16 cellular contexts compared by ENCODE assay signal in genomic region chr12:76064904-76065303, GRCh38.
"Had no signal": no experiment of that assay in that cellular context is flagged by ENCODE, and none has a peak within 500 bp of the region (broad histone marks: within the 10 kb centered on the region; RNA-seq: fewer than 3 reads in every experiment).

No MANE protein-coding gene starts in this region.

- ATAC-seq: activated CD8-positive, alpha-beta memory T cell treated with anti-CD3 and anti-CD28 coated beads, Interleukin-2, amount 10 ng/mL, durations not matched to agents 7 days and 5 days; activated naive CD4-positive, alpha-beta T cell treated with anti-CD3 and anti-CD28 coated beads, Interleukin-2, amount 50 U/mL, for 72 hours; naive thymus-derived CD8-positive, alpha-beta T cell had no signal

- H3K27ac ChIP-seq: esophagus muscularis mucosa, parathyroid adenoma, transverse colon, vagina had no signal

- H3K4me1 ChIP-seq: transverse colon had no signal

- DNase-seq: activated B cell treated with CpG ODN at 0.5 μM for 24 hours; activated CD4-positive, alpha-beta T cell treated with anti-CD3 and anti-CD28 coated beads, Interleukin-2, amount 10 ng/mL, durations not matched to agents 7 days and 5 days; activated CD8-positive, alpha-beta memory T cell treated with anti-CD3 and anti-CD28 coated beads, Interleukin-2, amount 10 ng/mL, durations not matched to agents 7 days and 5 days; activated effector memory CD4-positive, alpha-beta T cell treated with Interleukin-2 at 50 U/mL for 16 hours; activated T-cell treated with anti-CD3 and anti-CD28 coated beads, Interleukin-2, amount 50 U/mL, for 1 hour; amniotic stem cell; foreskin fibroblast; glutamatergic neuron; mesenchymal stem cell; naive thymus-derived CD8-positive, alpha-beta T cell; stimulated activated naive CD4-positive, alpha-beta T cell; transverse colon had no signal

- H3K27ac Mint-ChIP-seq: activated B cell treated with CpG ODN at 0.5 μM for 24 hours; activated CD4-positive, alpha-beta T cell treated with anti-CD3 and anti-CD28 coated beads, Interleukin-2, amount 10 ng/mL, durations not matched to agents 7 days and 5 days; activated CD8-positive, alpha-beta memory T cell treated with anti-CD3 and anti-CD28 coated beads, Interleukin-2, amount 10 ng/mL, durations not matched to agents 7 days and 5 days; activated naive CD4-positive, alpha-beta T cell treated with anti-CD3 and anti-CD28 coated beads, Interleukin-2, amount 50 U/mL, for 72 hours had no signal

- H3K9ac ChIP-seq: parathyroid adenoma had no signal

- H3K27me3 ChIP-seq: esophagus muscularis mucosa, transverse colon, vagina had no signal

- H3K4me3 Mint-ChIP-seq: activated B cell treated with CpG ODN at 0.5 μM for 24 hours; activated CD4-positive, alpha-beta T cell treated with anti-CD3 and anti-CD28 coated beads, Interleukin-2, amount 10 ng/mL, durations not matched to agents 7 days and 5 days; activated CD8-positive, alpha-beta memory T cell treated with anti-CD3 and anti-CD28 coated beads, Interleukin-2, amount 10 ng/mL, durations not matched to agents 7 days and 5 days had no signal

- H3K27me3 Mint-ChIP-seq: activated B cell treated with CpG ODN at 0.5 μM for 24 hours; activated CD4-positive, alpha-beta T cell treated with anti-CD3 and anti-CD28 coated beads, Interleukin-2, amount 10 ng/mL, durations not matched to agents 7 days and 5 days; activated CD8-positive, alpha-beta memory T cell treated with anti-CD3 and anti-CD28 coated beads, Interleukin-2, amount 10 ng/mL, durations not matched to agents 7 days and 5 days; naive thymus-derived CD8-positive, alpha-beta T cell had no signal

- H2AFZ ChIP-seq: parathyroid adenoma had no signal

- H3K4me3 ChIP-seq: esophagus muscularis mucosa, transverse colon, vagina had no signal
